8 cellular contexts compared by ENCODE assay signal in the genomic region with DNA sequence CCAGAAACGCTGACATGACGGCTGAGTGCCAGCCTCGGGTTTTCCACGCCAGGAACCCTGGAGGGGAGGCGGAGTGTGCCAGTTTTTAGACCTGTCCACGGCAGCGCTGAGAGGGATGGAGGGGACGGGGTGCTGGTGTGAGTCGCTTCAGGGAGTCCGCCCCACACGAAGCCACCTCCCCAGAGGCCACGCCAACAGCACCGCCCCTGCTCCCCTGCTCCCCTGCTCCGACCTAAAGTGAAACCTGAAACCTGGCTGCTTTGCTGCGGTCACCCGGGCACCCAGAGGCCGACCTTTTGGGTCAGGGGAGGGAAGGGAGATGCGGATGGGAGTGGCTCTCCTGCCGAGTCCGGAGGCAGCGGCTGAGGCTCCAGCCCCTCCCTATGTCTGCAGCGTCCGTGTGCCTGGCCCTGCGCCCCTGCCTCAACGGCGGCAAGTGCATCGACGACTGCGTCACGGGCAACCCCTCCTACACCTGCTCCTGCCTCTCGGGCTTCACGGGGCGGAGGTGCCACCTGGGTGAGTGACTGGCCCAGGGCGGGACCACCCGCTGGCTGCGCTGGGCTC. TPM values are rescaled to one million over a fixed set of nuclear protein-coding genes. Genes with fewer than 3 reads are reported as not detected.
DNase-seq lines count a peak whose midpoint lies in the region; ATAC-seq and TF ChIP-seq lines count a peak whose summit lies in the region.

No MANE protein-coding gene starts in this region.

- peaks cover 26 to 29% (median 28%) of the 10 kb centered on the region in 3 donors for H3K4me1 Mint-ChIP-seq in IgD-negative memory B cell

- peak overlapping the region; percentile 75 to 96 (median 92) for H3K4me3 Mint-ChIP-seq in IgD-negative memory B cell

- intact Hi-C loops in Right ventricle myocardium superior (cut with DNase I): no loop called here

- in situ Hi-C loops in ACHN (cut with HindIII; ENCODE audit: low pct_ligation_motif_present, low pct_unique_long_range_greater_than_20kb, low sequenced_read_pairs): no loop called here

- ATAC-seq in Right ventricle myocardium superior (ENCODE audit: poor library complexity): peak; percentile 18
- ATAC-seq in GM18517 (IDR thresholded peaks at IDR 0.05; ENCODE audit: unreplicated experiment): no peak

- H3K27ac Mint-ChIP-seq in IgD-negative memory B cell: peak overlapping the region; percentile 89 to 96 (median 93)

- H3K36me3 Mint-ChIP-seq in IgD-negative memory B cell: peaks cover 3% of the 10 kb centered on the region

- H3K9me3 Mint-ChIP-seq in IgD-negative memory B cell: no peaks in the 10 kb centered on the region

- H3K27me3 Mint-ChIP-seq in IgD-negative memory B cell: no peaks in the 10 kb centered on the region

- peak; percentile 26 for DNase-seq in ACHN
- DNase-seq in GM20000 (ENCODE audit: low spot score): peak; percentile 91
- peak; percentile 24 for DNase-seq in activated T-cell treated with anti-CD3 and anti-CD28 coated beads for 24 hours (ENCODE audit: low read depth)
- DNase-seq in Right ventricle myocardium superior: no peak
- peak in 2 of 3 donors; percentile 21 to 26 for DNase-seq in stimulated activated CD4-positive, alpha-beta T cell treated with anti-CD3 and anti-CD28 coated beads, Interleukin-12 subunit alpha, Interleukin-12 subunit beta, amount 100 ng/mL, for 48 hours (ENCODE audit: low read depth in 2 of 3, low spot score in 1 of 3)
- no peak for DNase-seq in HT-29 (ENCODE audit: low spot score)

- TF ChIP-seq CTCF in GM20000 (IDR thresholded peaks at IDR 0.05; ENCODE audit: extremely low read depth, missing control alignments): no peak

RNA-seq across cellular contexts. Expression of a gene that starts 38.1 kb away (rescaled TPM):
- 17.0 TPM for polyA plus RNA-seq in IgD-negative memory B cell
- total RNA-seq in Right ventricle myocardium superior: 8.0 TPM
- not detected in 2 replicates for total RNA-seq in HT-29 (2014; rRNA removed; shearing (Covaris generic))

Comparison
In these comparisons a context has a peak if more than half of its experiments do, and no peak if none do; other contexts are left out.
1. DNase-seq: peak in ACHN (single experiment), GM20000 (single experiment), activated T-cell treated with anti-CD3 and anti-CD28 coated beads for 24 hours (single experiment) and stimulated activated CD4-positive, alpha-beta T cell treated with anti-CD3 and anti-CD28 coated beads, Interleukin-12 subunit alpha, Interleukin-12 subunit beta, amount 100 ng/mL, for 48 hours (2 of 3); none in Right ventricle myocardium superior (single experiment) and HT-29 (single experiment).